In the genomic region with DNA sequence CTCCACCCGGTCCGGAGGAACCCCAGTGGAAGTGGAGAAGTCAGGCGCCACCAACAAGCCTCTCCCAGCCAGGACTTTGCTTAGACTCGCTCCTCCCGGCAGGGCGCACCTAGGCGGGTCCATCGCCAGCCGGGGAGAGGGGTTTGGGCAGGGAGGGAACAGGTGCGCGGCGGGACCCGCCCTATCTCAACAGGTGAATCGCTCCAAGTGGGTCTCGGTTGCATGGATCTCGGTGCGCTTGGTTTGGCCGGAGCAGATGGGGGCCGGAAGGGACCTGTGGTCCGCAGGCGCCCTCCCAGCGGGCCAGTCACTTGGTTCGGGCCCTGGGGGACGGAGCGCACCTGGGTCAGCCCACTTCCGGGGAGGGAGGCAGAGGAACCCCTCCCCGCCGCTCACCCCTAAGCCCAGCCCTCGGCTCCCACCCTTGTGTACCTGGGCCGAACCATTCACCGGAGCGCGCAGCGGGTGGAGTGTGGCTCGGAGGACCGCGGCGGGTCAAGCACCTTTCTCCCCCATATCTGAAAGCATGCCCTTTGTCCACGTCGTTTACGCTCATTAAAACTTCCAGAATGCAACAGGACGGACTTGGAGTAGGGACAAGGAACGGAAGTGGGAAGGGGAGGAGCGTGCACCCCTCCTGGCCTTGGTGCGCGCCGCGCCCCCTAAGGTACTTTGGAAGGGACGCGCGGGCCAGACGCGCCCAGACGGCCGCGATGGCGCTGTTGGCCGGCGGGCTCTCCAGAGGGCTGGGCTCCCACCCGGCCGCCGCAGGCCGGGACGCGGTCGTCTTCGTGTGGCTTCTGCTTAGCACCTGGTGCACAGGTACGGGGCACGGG, we compare ENCODE assay signal across 8 cellular contexts. TPM values are rescaled to one million over a fixed set of nuclear protein-coding genes. Genes with fewer than 3 reads are reported as not detected.
A peak's percentile ranks its signal among the peaks of the same experiment; 100 is the strongest.
DNase-seq lines count a peak whose midpoint lies in the region; ATAC-seq and TF ChIP-seq lines count a peak whose summit lies in the region.

Gene LSR, plus strand, starts transcription at position 693 of the 836 bp plus-strand sequence. Its CDS starts 21 bp downstream, at position 714.

- H3K9me3 Mint-ChIP-seq in WTC11: no peaks in the 10 kb centered on the region

- no peaks in the 10 kb centered on the region for H3K9me2 ChIP-seq in Karpas-422 (replicated peaks; ENCODE audit: insufficient read depth, low read length)

- H3K4me3 Mint-ChIP-seq in WTC11: peak within 1 kb of the TSS; percentile 98

- H3K18ac ChIP-seq in mesendoderm (ENCODE audit: low read length): peak within 1 kb of the TSS; percentile 88

- peaks cover 39% of the 10 kb centered on the region for H3K36me3 Mint-ChIP-seq in WTC11

- WGBS in mesendoderm (ENCODE audit: extremely low coverage, insufficient coverage, low lambda C conversion rate): no CpG with 5 or more reads among the region's 69 CpGs

- no peak within 1 kb of the TSS for H3K9ac ChIP-seq in Karpas-422 (ENCODE audit: low read length)
- peak within 1 kb of the TSS; percentile 85 for H3K9ac ChIP-seq in mesendoderm (ENCODE audit: low read length)

- POLR2A ChIA-PET in WTC11 (lab: Charles Lee): no interaction called here

- peaks cover 42% of the 10 kb centered on the region for H3K4me1 Mint-ChIP-seq in WTC11

- no peak within 1 kb of the TSS for H2AFZ ChIP-seq in Karpas-422 (ENCODE audit: low read length)

- no peak within 1 kb of the TSS for H2AK5ac ChIP-seq in mesendoderm (ENCODE audit: low read length)

- H3K4me2 ChIP-seq in Karpas-422 (ENCODE audit: low read depth, low read length, poor library complexity, severe bottlenecking) (peak within 1 kb of the TSS; percentile 38), mesendoderm (ENCODE audit: low read length) (peak within 1 kb of the TSS; percentile 80)

- TF ChIP-seq CTCF in WTC11 (IDR thresholded peaks at IDR 0.05): no peak

- ATAC-seq in GM21528 (IDR thresholded peaks at IDR 0.05; ENCODE audit: low FRiP score, unreplicated experiment) (peak; percentile 81), WTC11 (peak; percentile 84)

- H3K36me3 ChIP-seq in Karpas-422 (ENCODE audit: insufficient read depth, low read length) (no peaks in the 10 kb centered on the region), mesendoderm (ENCODE audit: control insufficient read depth, insufficient read depth, low read length) (peaks cover 11% of the 10 kb centered on the region)

- H3K4me3 ChIP-seq in Karpas-422 (ENCODE audit: low read length) (no peak within 1 kb of the TSS), mesendoderm (ENCODE audit: low read length) (peak within 1 kb of the TSS; percentile 71)

- H3K27ac Mint-ChIP-seq in WTC11: peak within 1 kb of the TSS; percentile 100

- CTCF ChIA-PET in WTC11 (lab: Charles Lee): no interaction called here

- H3K23ac ChIP-seq in mesendoderm (ENCODE audit: low read length): no peak within 1 kb of the TSS

- no peaks in the 10 kb centered on the region; the same call in 1 of the 2 replicates for H3K4me1 ChIP-seq in Karpas-422 (ENCODE audit: low read length)
- peaks cover 3% of the 10 kb centered on the region for H3K4me1 ChIP-seq in mesendoderm (ENCODE audit: control insufficient read depth, low read depth, low read length)

- H2BK5ac ChIP-seq in mesendoderm (ENCODE audit: low read length): peak within 1 kb of the TSS; percentile 70

- peak within 1 kb of the TSS; percentile 74 for H3K4ac ChIP-seq in mesendoderm (ENCODE audit: low read depth, low read length)

- H3K9me3 ChIP-seq in Karpas-422 (ENCODE audit: low read length): no peaks in the 10 kb centered on the region

- H3K79me1 ChIP-seq in mesendoderm (ENCODE audit: low read length): peaks cover 19% of the 10 kb centered on the region

- H3K27me3 Mint-ChIP-seq in WTC11 (ENCODE audit: low read depth): no peaks in the 10 kb centered on the region

- peak within 1 kb of the TSS; percentile 45 for H2BK120ac ChIP-seq in mesendoderm (ENCODE audit: low read depth, low read length)

- no peak within 1 kb of the TSS for H4K5ac ChIP-seq in mesendoderm (ENCODE audit: low read length)

- peak within 1 kb of the TSS; percentile 94 for H3K56ac ChIP-seq in mesendoderm (ENCODE audit: low read length)

- H2BK15ac ChIP-seq in mesendoderm (replicated peaks; ENCODE audit: low read depth): no peak within 1 kb of the TSS

- no peak within 1 kb of the TSS for H4K8ac ChIP-seq in mesendoderm (ENCODE audit: low read depth, low read length)

- peak; percentile 55 for DNase-seq in DMS114 treated with DMSO at 0.1 percent for 48 hours (lab: John Stamatoyannopoulos, UW; ENCODE audit: unreplicated experiment)
- no peak for DNase-seq in Karpas-422
- DNase-seq in WTC11 (ENCODE audit: low spot score): peak; percentile 92
- DNase-seq in cerebellar cortex (ENCODE audit: low spot score): peak; percentile 74
- peak; percentile 97 for DNase-seq in mesendoderm
- peak; percentile 30 to 75 for DNase-seq in stimulated activated CD8-positive, alpha-beta memory T cell treated with anti-CD3 and anti-CD28 coated beads, Interleukin-7, amount 100 ng/mL, for 48 hours (ENCODE audit: extremely low read depth in 1 of 2, low read depth in 1 of 2)
- DNase-seq in foreskin melanocyte: no peak

- H3K79me2 ChIP-seq in Karpas-422 (ENCODE audit: low read length) (no peaks in the 10 kb centered on the region), mesendoderm (ENCODE audit: control insufficient read depth, insufficient read depth, low read length) (peaks cover 24% of the 10 kb centered on the region)

- H3K27me3 ChIP-seq in Karpas-422 (ENCODE audit: low read length): no peaks in the 10 kb centered on the region
- H3K27me3 ChIP-seq in mesendoderm (ENCODE audit: insufficient read depth, low read length, poor library complexity): no peaks in the 10 kb centered on the region

- H3K27ac ChIP-seq in Karpas-422 (ENCODE audit: low read length) (no peak within 1 kb of the TSS), mesendoderm (ENCODE audit: low read depth, low read length) (peak within 1 kb of the TSS; percentile 98)

- no peaks in the 10 kb centered on the region for H4K20me1 ChIP-seq in Karpas-422 (ENCODE audit: insufficient read depth, low read depth, low read length)

TF ChIP-seq in WTC11, 78 proteins besides CTCF, POLR2A, EP300 and RAD21 (continues in another document):
- TF ChIP-seq ATF1 (CRISPR knock-in tag; IDR thresholded peaks at IDR 0.05) (no peak), ZNF423 (CRISPR knock-in tag; IDR thresholded peaks at IDR 0.05) (no peak), NR2C2 (CRISPR knock-in tag; IDR thresholded peaks at IDR 0.05) (no peak), GRHL2 (CRISPR knock-in tag; IDR thresholded peaks at IDR 0.05; ENCODE audit: insufficient replicate concordance, severe bottlenecking) (no peak), ZNF263 (CRISPR knock-in tag; IDR thresholded peaks at IDR 0.05; ENCODE audit: low read depth) (0 out of 2 replicates have a peak, but pooled peaks have one; percentile 24), AR (CRISPR knock-in tag; IDR thresholded peaks at IDR 0.05) (peak; percentile 82; the same call in 1 of the 2 replicates)
- TF ChIP-seq, protein P1, sequence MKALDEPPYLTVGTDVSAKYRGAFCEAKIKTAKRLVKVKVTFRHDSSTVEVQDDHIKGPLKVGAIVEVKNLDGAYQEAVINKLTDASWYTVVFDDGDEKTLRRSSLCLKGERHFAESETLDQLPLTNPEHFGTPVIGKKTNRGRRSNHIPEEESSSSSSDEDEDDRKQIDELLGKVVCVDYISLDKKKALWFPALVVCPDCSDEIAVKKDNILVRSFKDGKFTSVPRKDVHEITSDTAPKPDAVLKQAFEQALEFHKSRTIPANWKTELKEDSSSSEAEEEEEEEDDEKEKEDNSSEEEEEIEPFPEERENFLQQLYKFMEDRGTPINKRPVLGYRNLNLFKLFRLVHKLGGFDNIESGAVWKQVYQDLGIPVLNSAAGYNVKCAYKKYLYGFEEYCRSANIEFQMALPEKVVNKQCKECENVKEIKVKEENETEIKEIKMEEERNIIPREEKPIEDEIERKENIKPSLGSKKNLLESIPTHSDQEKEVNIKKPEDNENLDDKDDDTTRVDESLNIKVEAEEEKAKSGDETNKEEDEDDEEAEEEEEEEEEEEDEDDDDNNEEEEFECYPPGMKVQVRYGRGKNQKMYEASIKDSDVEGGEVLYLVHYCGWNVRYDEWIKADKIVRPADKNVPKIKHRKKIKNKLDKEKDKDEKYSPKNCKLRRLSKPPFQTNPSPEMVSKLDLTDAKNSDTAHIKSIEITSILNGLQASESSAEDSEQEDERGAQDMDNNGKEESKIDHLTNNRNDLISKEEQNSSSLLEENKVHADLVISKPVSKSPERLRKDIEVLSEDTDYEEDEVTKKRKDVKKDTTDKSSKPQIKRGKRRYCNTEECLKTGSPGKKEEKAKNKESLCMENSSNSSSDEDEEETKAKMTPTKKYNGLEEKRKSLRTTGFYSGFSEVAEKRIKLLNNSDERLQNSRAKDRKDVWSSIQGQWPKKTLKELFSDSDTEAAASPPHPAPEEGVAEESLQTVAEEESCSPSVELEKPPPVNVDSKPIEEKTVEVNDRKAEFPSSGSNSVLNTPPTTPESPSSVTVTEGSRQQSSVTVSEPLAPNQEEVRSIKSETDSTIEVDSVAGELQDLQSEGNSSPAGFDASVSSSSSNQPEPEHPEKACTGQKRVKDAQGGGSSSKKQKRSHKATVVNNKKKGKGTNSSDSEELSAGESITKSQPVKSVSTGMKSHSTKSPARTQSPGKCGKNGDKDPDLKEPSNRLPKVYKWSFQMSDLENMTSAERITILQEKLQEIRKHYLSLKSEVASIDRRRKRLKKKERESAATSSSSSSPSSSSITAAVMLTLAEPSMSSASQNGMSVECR (CRISPR knock-in tag; IDR thresholded peaks at IDR 0.05; ENCODE audit: borderline replicate concordance): peak; percentile 78

RNA-seq across cellular contexts. Expression of gene LSR, which starts in this region (rescaled TPM):
- 0.63 and 1.2 TPM in 2 replicates for total RNA-seq in Karpas-422 (2014; rRNA removed; shearing (Covaris generic); ENCODE audit: low replicate concordance)
- total RNA-seq in WTC11 (2021): 126 to 132 TPM (median 130 TPM) in 3 replicates
- 93.8 TPM for polyA plus RNA-seq in mesendoderm (2013, experiment 1 of 2)
- polyA plus RNA-seq in mesendoderm (2013, experiment 2 of 2): 95.6 TPM

Comparison
In these comparisons a context has a peak if more than half of its experiments do, and no peak if none do; other contexts are left out.
1. RNA of gene LSR (total RNA-seq): 126 to 132 TPM in WTC11; 0.63 to 1.2 TPM in Karpas-422; every median in the first group is over 10 times any median in the second.
2. DNase-seq: peak in DMS114 treated with DMSO at 0.1 percent for 48 hours (single experiment), WTC11 (single experiment), cerebellar cortex (single experiment), mesendoderm (single experiment) and stimulated activated CD8-positive, alpha-beta memory T cell treated with anti-CD3 and anti-CD28 coated beads, Interleukin-7, amount 100 ng/mL, for 48 hours (2 of 2); none in Karpas-422 (single experiment) and foreskin melanocyte (single experiment).